5 cellular contexts compared by ENCODE assay signal in the genomic region with DNA sequence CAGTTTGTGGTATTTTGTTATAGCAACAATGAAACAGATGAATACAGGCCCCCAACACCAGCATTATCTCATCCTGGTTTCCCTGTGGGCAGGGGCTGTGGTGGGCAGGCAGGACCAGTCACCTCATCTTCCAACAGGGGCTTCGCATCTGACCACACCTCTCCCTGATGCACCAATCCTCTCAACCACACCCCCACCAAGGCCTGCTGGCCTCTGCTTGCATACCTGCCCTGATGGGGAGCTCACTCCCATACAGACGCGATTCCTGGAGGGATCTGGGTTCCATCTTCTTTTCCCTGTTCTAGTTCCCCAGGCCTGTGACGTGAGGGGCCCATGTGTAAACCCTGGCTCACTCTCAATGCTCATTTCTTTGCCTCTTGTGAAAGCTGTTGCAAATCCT. TPM values are rescaled to one million over a fixed set of nuclear protein-coding genes. Genes with fewer than 3 reads are reported as not detected.
"Had no signal": no experiment of that assay in that cellular context is flagged by ENCODE, and none has a peak within 500 bp of the region (broad histone marks: within the 10 kb centered on the region; RNA-seq: fewer than 3 reads in every experiment).

No MANE protein-coding gene starts in this region.

RNA-seq across cellular contexts. Expression of a gene that starts 56.9 kb away (rescaled TPM):
- total RNA-seq: activated CD4-positive, alpha-beta memory T cell treated with anti-CD3 and anti-CD28 coated beads for 36 hours; activated CD4-positive, alpha-beta T cell treated with anti-CD3 and anti-CD28 coated beads, Interleukin-2, amount 10 ng/mL, durations not matched to agents 7 days and 5 days; activated naive CD4-positive, alpha-beta T cell treated with anti-CD3 and anti-CD28 coated beads for 36 hours; activated naive CD8-positive, alpha-beta T cell treated with anti-CD3 and anti-CD28 coated beads for 36 hours; T-helper 2 cell treated with Interferon-gamma antibody and Interleukin-4, amounts not matched to agents 100 ng/mL and 5 ng/mL, for 36 hours had no signal
